Comparison of ENCODE assay signal across 8 cellular contexts in the genomic region with DNA sequence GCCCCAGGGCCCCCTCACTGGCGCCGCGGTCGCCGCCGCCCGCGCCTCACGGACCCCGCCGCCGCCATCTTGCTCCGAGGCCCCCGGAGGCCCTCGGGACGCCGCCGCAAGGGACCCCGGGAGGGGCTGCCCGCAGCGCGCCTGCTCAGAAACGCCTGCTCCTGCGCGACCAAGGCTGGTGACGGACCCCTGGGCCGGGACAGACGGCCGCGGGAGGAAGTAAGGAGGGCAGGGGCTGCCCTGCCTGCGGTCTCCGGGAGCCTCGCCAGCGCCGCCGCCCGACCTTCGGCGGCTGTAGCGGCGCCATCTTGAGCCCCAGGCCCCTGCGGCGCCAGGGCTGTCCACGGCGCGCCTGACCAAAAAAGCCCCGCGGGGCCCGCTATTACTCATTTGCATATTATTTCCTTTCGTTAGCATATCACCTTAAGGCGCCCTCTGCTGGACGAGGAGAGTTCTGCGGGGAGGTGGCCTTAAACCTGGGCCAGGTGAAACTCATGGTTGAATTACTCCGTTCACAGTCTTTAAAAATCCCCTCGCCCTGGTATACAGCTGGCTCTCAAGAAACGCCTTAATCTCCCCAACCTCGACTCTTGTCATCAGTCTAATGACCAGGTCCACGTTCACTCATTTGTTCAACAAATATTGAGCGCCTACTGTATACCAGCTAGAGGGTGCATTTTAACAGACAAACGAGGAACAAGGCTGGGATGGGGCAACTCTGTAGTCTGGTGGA. TPM values are rescaled to one million over a fixed set of nuclear protein-coding genes. Genes with fewer than 3 reads are reported as not detected.
DNase-seq lines count a peak whose midpoint lies in the region; ATAC-seq and TF ChIP-seq lines count a peak whose summit lies in the region.

A gene with protein sequence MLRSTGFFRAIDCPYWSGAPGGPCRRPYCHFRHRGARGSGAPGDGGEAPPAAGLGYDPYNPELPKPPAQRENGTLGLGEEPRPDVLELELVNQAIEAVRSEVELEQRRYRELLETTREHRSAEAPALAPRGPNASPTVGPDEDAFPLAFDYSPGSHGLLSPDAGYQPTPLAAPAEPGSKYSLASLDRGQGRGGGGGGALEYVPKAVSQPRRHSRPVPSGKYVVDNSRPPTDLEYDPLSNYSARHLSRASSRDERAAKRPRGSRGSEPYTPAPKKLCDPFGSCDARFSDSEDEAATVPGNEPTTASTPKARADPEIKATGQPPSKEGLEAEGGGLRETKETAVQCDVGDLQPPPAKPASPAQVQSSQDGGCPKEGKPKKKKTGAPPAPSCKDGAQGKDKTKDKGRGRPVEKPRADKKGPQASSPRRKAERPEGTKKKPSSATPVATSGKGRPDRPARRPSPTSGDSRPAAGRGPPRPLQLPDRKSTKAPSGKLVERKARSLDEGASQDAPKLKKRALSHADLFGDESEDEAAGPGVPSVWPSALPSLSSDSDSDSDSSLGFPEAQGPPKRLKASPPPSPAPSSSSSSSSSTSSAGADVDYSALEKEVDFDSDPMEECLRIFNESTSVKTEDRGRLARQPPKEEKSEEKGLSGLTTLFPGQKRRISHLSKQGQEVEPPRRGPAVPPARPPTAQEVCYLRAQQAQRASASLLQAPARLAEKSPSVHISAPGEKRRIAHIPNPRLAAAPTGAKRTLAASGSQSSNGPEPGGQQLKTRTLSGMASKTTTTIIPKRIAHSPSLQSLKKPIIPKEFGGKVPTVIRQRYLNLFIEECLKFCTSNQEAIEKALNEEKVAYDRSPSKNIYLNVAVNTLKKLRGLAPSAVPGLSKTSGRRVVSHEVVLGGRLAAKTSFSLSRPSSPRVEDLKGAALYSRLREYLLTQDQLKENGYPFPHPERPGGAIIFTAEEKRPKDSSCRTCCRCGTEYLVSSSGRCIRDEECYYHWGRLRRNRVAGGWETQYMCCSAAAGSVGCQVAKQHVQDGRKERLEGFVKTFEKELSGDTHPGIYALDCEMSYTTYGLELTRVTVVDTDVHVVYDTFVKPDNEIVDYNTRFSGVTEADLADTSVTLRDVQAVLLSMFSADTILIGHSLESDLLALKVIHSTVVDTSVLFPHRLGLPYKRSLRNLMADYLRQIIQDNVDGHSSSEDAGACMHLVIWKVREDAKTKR (minus strand): TSS at position 85 of the 733 bp plus-strand sequence. CDS start 125 bp downstream, outside the sequence.

- H3K27me3 ChIP-seq in SK-N-SH (ENCODE audit: insufficient read depth) (no peaks in the 10 kb centered on the region), osteoblast (ENCODE audit: insufficient read depth, low read length) (no peaks in the 10 kb centered on the region), thoracic aorta (replicated peaks; ENCODE audit: insufficient read depth) (no peaks in the 10 kb centered on the region)

- H3K4me2 ChIP-seq in SK-N-SH (peak within 1 kb of the TSS; percentile 100), osteoblast (ENCODE audit: insufficient read depth, low read length) (peak within 1 kb of the TSS; percentile 96)

- CTCF ChIA-PET in SK-N-SH (lab: Yijun Ruan, JAX): interaction anchor here (0.7 to 2.0 kb wide), 11 partner anchors 10 to 302 kb away, joined by 3 to 16 read pairs (median 4); no protein-coding TSS in a partner anchor

- peak; percentile 39 for TF ChIP-seq RAD21 in SK-N-SH (IDR thresholded peaks at IDR 0.05; ENCODE audit: low read length)

- no peaks in the 10 kb centered on the region for H3K9me2 ChIP-seq in SK-N-SH

- peak within 1 kb of the TSS; percentile 99 for H3K9ac ChIP-seq in SK-N-SH

- H3K79me2 ChIP-seq in SK-N-SH (ENCODE audit: insufficient read depth): peaks cover 78% of the 10 kb centered on the region
- H3K79me2 ChIP-seq in osteoblast (ENCODE audit: insufficient read depth, low read length): peaks cover 81% of the 10 kb centered on the region

- H3K36me3 ChIP-seq in SK-N-SH (replicated peaks in 1 of 2; ENCODE audit: control insufficient read depth in 1 of 2, insufficient read depth in 2 of 2, low read length in 1 of 2): peaks cover 4 to 6% of the 10 kb centered on the region in 2 experiments
- peaks cover 2% of the 10 kb centered on the region for H3K36me3 ChIP-seq in osteoblast (ENCODE audit: insufficient read depth, low read length)
- H3K36me3 ChIP-seq in thoracic aorta: no peaks in the 10 kb centered on the region

- H3K9me3 ChIP-seq in SK-N-SH (no peaks in the 10 kb centered on the region), osteoblast (ENCODE audit: low read depth, low read length) (no peaks in the 10 kb centered on the region), thoracic aorta (no peaks in the 10 kb centered on the region)

- H3K27ac ChIP-seq in SK-N-SH (ENCODE audit: low read depth in 2 of 2, low read length in 1 of 2): peak within 1 kb of the TSS; percentile 96 to 99
- H3K27ac ChIP-seq in osteoblast (ENCODE audit: low read depth, low read length): peak within 1 kb of the TSS; percentile 98
- H3K27ac ChIP-seq in thoracic aorta: peak within 1 kb of the TSS; percentile 91 to 99

- H3F3A ChIP-seq in SK-N-SH (replicated peaks; ENCODE audit: insufficient read depth): peaks cover 19% of the 10 kb centered on the region

- ATAC-seq in HG02571 (IDR thresholded peaks at IDR 0.05; ENCODE audit: unreplicated experiment) (peak; percentile 59), thoracic aorta (ENCODE audit: insufficient number of reproducible peaks, low FRiP score, low read depth) (peak; percentile 84)

- WGBS in SK-N-SH (ENCODE audit: low lambda C conversion rate): 7% methylated on average over 31 of the region's 60 CpGs

- H3K4me1 ChIP-seq in SK-N-SH (ENCODE audit: control insufficient read depth in 1 of 2, insufficient read depth in 2 of 2, low read depth in 1 of 2, low read length in 1 of 2) (peaks cover 7 to 18% of the 10 kb centered on the region in 2 experiments; a peak in 1 of 4 replicates), osteoblast (ENCODE audit: insufficient read depth, low read length) (peaks cover 11% of the 10 kb centered on the region), thoracic aorta (ENCODE audit: control insufficient read depth in 1 of 2, low read depth in 2 of 2) (peaks cover 28 to 43% of the 10 kb centered on the region in 2 donors)

- DNase-seq in GM10266 (ENCODE audit: extremely low spot score) (peak; percentile 97), NCI-H1048 (lab: John Stamatoyannopoulos, UW) (peak; percentile 89), SK-N-SH (peak; percentile 97), glomerular visceral epithelial cell (ENCODE audit: extremely low spot score) (peak; percentile 97), osteoblast (ENCODE audit: insufficient read length, low spot score, missing footprints) (peak; percentile 100), thoracic aorta (ENCODE audit: low spot score) (peak; percentile 87)
- peak; percentile 96 for DNase-seq in activated naive CD4-positive, alpha-beta T cell treated with anti-CD3 and anti-CD28 coated beads, Interleukin-2, amount 50 U/mL, for 16 hours

- H3K4me3 ChIP-seq in SK-N-SH (ENCODE audit: low read depth in 2 of 2, low read length in 1 of 2) (peak within 1 kb of the TSS; percentile 84 to 94), osteoblast (ENCODE audit: insufficient read depth, low read length) (peak within 1 kb of the TSS; percentile 99), thoracic aorta (peak within 1 kb of the TSS; percentile 92)

- POLR2A ChIA-PET in SK-N-SH (lab: Yijun Ruan, JAX): no interaction called here

- H4K20me1 ChIP-seq in SK-N-SH (ENCODE audit: insufficient read depth) (peaks cover 88% of the 10 kb centered on the region), osteoblast (ENCODE audit: insufficient read depth, low read length) (peaks cover 67% of the 10 kb centered on the region)

- TF ChIP-seq EP300 in SK-N-SH (IDR thresholded peaks at IDR 0.05; ENCODE audit: borderline replicate concordance in 1 of 2, low read depth in 1 of 2, low read length in 1 of 2): peak in 1 of 2 experiments; percentile 27; a peak in 1 of 4 replicates

- TF ChIP-seq CTCF in GM10266 (IDR thresholded peaks at IDR 0.05; ENCODE audit: control insufficient read depth, insufficient read depth, low read depth, missing control alignments) (peak; percentile 94), SK-N-SH (IDR thresholded peaks at IDR 0.05) (peak; percentile 98), osteoblast (IDR thresholded peaks at IDR 0.05; ENCODE audit: extremely low read depth, low read depth, low read length) (peak; percentile 97), thoracic aorta (IDR thresholded peaks at IDR 0.05) (peak; percentile 93)

- H2AFZ ChIP-seq in SK-N-SH (ENCODE audit: low read depth) (peak within 1 kb of the TSS; percentile 83), osteoblast (ENCODE audit: low read length) (peak within 1 kb of the TSS; percentile 87)

TF ChIP-seq in SK-N-SH, 30 proteins besides CTCF, POLR2A, EP300 and RAD21 (continues in another document):
- TF ChIP-seq RXRA (IDR thresholded peaks at IDR 0.05; ENCODE audit: borderline replicate concordance, low read depth) (no peak), TEAD4 (IDR thresholded peaks at IDR 0.05; ENCODE audit: borderline replicate concordance, insufficient read depth) (no peak), NFIC (IDR thresholded peaks at IDR 0.05; ENCODE audit: borderline replicate concordance) (no peak), IRF3 (IDR thresholded peaks at IDR 0.05; ENCODE audit: low read depth, low read length) (no peak), MEF2A (IDR thresholded peaks at IDR 0.05; ENCODE audit: borderline replicate concordance, low read depth) (no peak), TAF1 (IDR thresholded peaks at IDR 0.05; ENCODE audit: borderline replicate concordance, low read depth, low read length) (peak; percentile 94; the same call in 1 of the 2 replicates)
- TF ChIP-seq, protein P1, sequence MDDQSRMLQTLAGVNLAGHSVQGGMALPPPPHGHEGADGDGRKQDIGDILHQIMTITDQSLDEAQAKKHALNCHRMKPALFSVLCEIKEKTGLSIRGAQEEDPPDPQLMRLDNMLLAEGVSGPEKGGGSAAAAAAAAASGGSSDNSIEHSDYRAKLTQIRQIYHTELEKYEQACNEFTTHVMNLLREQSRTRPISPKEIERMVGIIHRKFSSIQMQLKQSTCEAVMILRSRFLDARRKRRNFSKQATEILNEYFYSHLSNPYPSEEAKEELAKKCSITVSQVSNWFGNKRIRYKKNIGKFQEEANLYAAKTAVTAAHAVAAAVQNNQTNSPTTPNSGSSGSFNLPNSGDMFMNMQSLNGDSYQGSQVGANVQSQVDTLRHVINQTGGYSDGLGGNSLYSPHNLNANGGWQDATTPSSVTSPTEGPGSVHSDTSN (IDR thresholded peaks at IDR 0.05): no peak

RNA-seq across cellular contexts. Expression of the gene that starts here (rescaled TPM):
- polyA plus RNA-seq in SK-N-SH (2012; rRNA removed): 9.0 and 18.8 TPM in 2 replicates
- 7.1 and 12.6 TPM in 2 replicates for polyA plus RNA-seq in SK-N-SH (2012; cell fraction: cytosol; rRNA removed)
- polyA plus RNA-seq in SK-N-SH (2012; cell fraction: nucleus; rRNA removed): 87.2 and 224 TPM in 2 replicates
- total RNA-seq in osteoblast (8.5 and 9.4 TPM in 2 replicates), thoracic aorta (10 to 100 TPM; 18.2 to 24.5 TPM)

Comparison
In these comparisons a context has a peak if more than half of its experiments do, and no peak if none do; other contexts are left out.
1. Peak in every context shown above with its lines: DNase-seq, ATAC-seq, H3K4me3 ChIP-seq and H3K27ac ChIP-seq.